Comparison of ENCODE assay signal across 14 cellular contexts in genomic region chr2:467892-468630, GRCh38.
A peak's percentile ranks its signal among the peaks of the same experiment; 100 is the strongest.
DNase-seq lines count a peak whose midpoint lies in the region; ATAC-seq and TF ChIP-seq lines count a peak whose summit lies in the region.
"Had no signal": no experiment of that assay in that cellular context is flagged by ENCODE, and none has a peak within 500 bp of the region (broad histone marks: within the 10 kb centered on the region; RNA-seq: fewer than 3 reads in every experiment).

No MANE protein-coding gene starts in this region.

- H3K4me3 Mint-ChIP-seq in T-helper 17 cell (peak overlapping the region; percentile 53), nephron progenitor cell (peak overlapping the region; percentile 82)
- H3K4me3 Mint-ChIP-seq: activated naive CD8-positive, alpha-beta T cell treated with anti-CD3 and anti-CD28 coated beads, Interleukin-2, amount 10 ng/mL, durations not matched to agents 7 days and 5 days; dendritic cell treated with granulocyte-macrophage colony-stimulating factor and Interleukin-4, amounts not matched to agents 40 ng/mL and 50 ng/mL, for 4 days had no signal

- TF ChIP-seq CTCF in A673 (conservative IDR thresholded peaks at IDR 0.05; ENCODE audit: low read depth, low read length) (no peak), hepatocyte (IDR thresholded peaks at IDR 0.05; ENCODE audit: poor library complexity) (no peak), nephron progenitor cell (IDR thresholded peaks at IDR 0.05) (no peak)

- H3K9me3 ChIP-seq in A673 (ENCODE audit: low read depth, low read length, poor library complexity, severe bottlenecking): peaks cover 2% of the 10 kb centered on the region
- H3K9me3 ChIP-seq in T-helper 17 cell (ENCODE audit: control insufficient read depth, low read length, poor library complexity, severe bottlenecking): no peaks in the 10 kb centered on the region
- peaks cover 3% of the 10 kb centered on the region for H3K9me3 ChIP-seq in hepatocyte (ENCODE audit: low read depth)
- H3K9me3 ChIP-seq: pancreas, uterus had no signal

- peak overlapping the region; percentile 75 for H3K4me2 ChIP-seq in hepatocyte

- H3K27me3 Mint-ChIP-seq in T-helper 17 cell (peaks cover 62% of the 10 kb centered on the region), nephron progenitor cell (ENCODE audit: low read depth, poor library complexity) (peaks cover 52% of the 10 kb centered on the region)

- no peaks in the 10 kb centered on the region for H3K9me2 ChIP-seq in hepatocyte (replicated peaks; ENCODE audit: insufficient read depth)

- peaks cover 11% of the 10 kb centered on the region for H3K9me3 Mint-ChIP-seq in nephron progenitor cell
- H3K9me3 Mint-ChIP-seq: activated naive CD8-positive, alpha-beta T cell treated with anti-CD3 and anti-CD28 coated beads, Interleukin-2, amount 10 ng/mL, durations not matched to agents 7 days and 5 days; dendritic cell treated with granulocyte-macrophage colony-stimulating factor and Interleukin-4, amounts not matched to agents 40 ng/mL and 50 ng/mL, for 4 days had no signal

- H3K4me3 ChIP-seq in A673 (ENCODE audit: low read depth, low read length, poor library complexity, severe bottlenecking) (peak overlapping the region; percentile 32), hepatocyte (no peak overlapping the region)
- H3K4me3 ChIP-seq: uterus had no signal

- DNase-seq in A673 (ENCODE audit: low spot score) (peak; percentile 11), T-helper 17 cell (no peak), hepatocyte (ENCODE audit: low spot score) (no peak), nephron progenitor cell (peak; percentile 48), amniotic stem cell (lab: John Stamatoyannopoulos, UW) (no peak)
- no peak for DNase-seq in activated CD4-positive, CD25-positive, alpha-beta regulatory T cell treated with anti-CD3 and anti-CD28 coated beads, Interleukin-2, amount 50 U/mL, for 72 hours
- DNase-seq: activated naive CD8-positive, alpha-beta T cell treated with anti-CD3 and anti-CD28 coated beads, Interleukin-2, amount 10 ng/mL, durations not matched to agents 7 days and 5 days; left ventricle myocardium superior; NCI-H1417 treated with DMSO at 0.1 percent for 48 hours; pancreas; uterus had no signal

- CTCF ChIA-PET in A673 (lab: Charles Lee): no interaction called here

- peaks cover 9% of the 10 kb centered on the region for H3K4me1 ChIP-seq in A673 (ENCODE audit: insufficient read depth, low read length, poor library complexity, severe bottlenecking)
- H3K4me1 ChIP-seq in hepatocyte (ENCODE audit: insufficient read depth): no peaks in the 10 kb centered on the region
- H3K4me1 ChIP-seq: pancreas, uterus had no signal

- intact Hi-C loops in A673 (cut with micrococcal nuclease; ENCODE audit: unreplicated experiment): no loop called here

- no TSS peak for BruUV-seq in A673 (replicated peaks; lab: Mats Ljungman, UMichigan)

- POLR2A ChIA-PET in A673 (lab: Charles Lee; ENCODE audit: low non-redundant PET): no interaction called here

- H3K27ac Mint-ChIP-seq in T-helper 17 cell: no peak overlapping the region
- H3K27ac Mint-ChIP-seq in nephron progenitor cell: no peak overlapping the region
- H3K27ac Mint-ChIP-seq: activated naive CD8-positive, alpha-beta T cell treated with anti-CD3 and anti-CD28 coated beads, Interleukin-2, amount 10 ng/mL, durations not matched to agents 7 days and 5 days; dendritic cell treated with granulocyte-macrophage colony-stimulating factor and Interleukin-4, amounts not matched to agents 40 ng/mL and 50 ng/mL, for 4 days had no signal

- no peak overlapping the region for H3K27ac ChIP-seq in A673 (ENCODE audit: low read depth, low read length, poor library complexity, severe bottlenecking)
- no peak overlapping the region for H3K27ac ChIP-seq in hepatocyte
- H3K27ac ChIP-seq: pancreas, uterus had no signal

- ATAC-seq in T-helper 17 cell: no peak
- ATAC-seq in GM18861 (IDR thresholded peaks at IDR 0.05; ENCODE audit: unreplicated experiment): no peak
- no peak for ATAC-seq in GM19395 (IDR thresholded peaks at IDR 0.05; ENCODE audit: unreplicated experiment)
- ATAC-seq: left ventricle myocardium superior had no signal

- H2AFZ ChIP-seq in hepatocyte: no peak overlapping the region

- H3K36me3 ChIP-seq in A673 (ENCODE audit: insufficient read depth, low read length, poor library complexity, severe bottlenecking): no peaks in the 10 kb centered on the region
- no peaks in the 10 kb centered on the region for H3K36me3 ChIP-seq in hepatocyte (replicated peaks; ENCODE audit: insufficient read depth, low read depth)
- H3K36me3 ChIP-seq: pancreas, uterus had no signal

- H3K36me3 Mint-ChIP-seq in T-helper 17 cell (ENCODE audit: low read depth) (peaks cover 3% of the 10 kb centered on the region), nephron progenitor cell (ENCODE audit: low read depth) (no peaks in the 10 kb centered on the region)
- H3K36me3 Mint-ChIP-seq: activated naive CD8-positive, alpha-beta T cell treated with anti-CD3 and anti-CD28 coated beads, Interleukin-2, amount 10 ng/mL, durations not matched to agents 7 days and 5 days had no signal

- no peaks in the 10 kb centered on the region for H3K79me2 ChIP-seq in hepatocyte

- no peaks in the 10 kb centered on the region for H4K20me1 ChIP-seq in hepatocyte (ENCODE audit: insufficient read depth, poor library complexity, severe bottlenecking)

- 9% methylated on average over 56 of the region's 69 CpGs for WGBS in hepatocyte (ENCODE audit: low lambda C conversion rate, missing lambda C conversion rate)

- peaks cover 28% of the 10 kb centered on the region for H3K27me3 ChIP-seq in A673 (replicated peaks; ENCODE audit: insufficient read depth, low read depth, low read length, poor library complexity)
- peaks cover 28% of the 10 kb centered on the region for H3K27me3 ChIP-seq in hepatocyte

- peaks cover 5% of the 10 kb centered on the region for H3K4me1 Mint-ChIP-seq in T-helper 17 cell
- peaks cover 15% of the 10 kb centered on the region for H3K4me1 Mint-ChIP-seq in nephron progenitor cell

Comparison
In these comparisons a context has a peak if more than half of its experiments do, and no peak if none do; other contexts are left out.
1. DNase-seq: peak in A673 (single experiment) and nephron progenitor cell (single experiment); none in T-helper 17 cell (0 of 3), hepatocyte (single experiment), activated CD4-positive, CD25-positive, alpha-beta regulatory T cell treated with anti-CD3 and anti-CD28 coated beads, Interleukin-2, amount 50 U/mL, for 72 hours (single experiment) and amniotic stem cell (single experiment).